ENCODE assay signal across 36 cellular contexts in genomic region chrX:34223574-34223973, GRCh38.
DNase-seq lines count a peak whose midpoint lies in the region; ATAC-seq, FAIRE-seq and TF ChIP-seq lines count a peak whose summit lies in the region.
"Had no signal": no experiment of that assay in that cellular context is flagged by ENCODE, and none has a peak within 500 bp of the region (broad histone marks: within the 10 kb centered on the region; RNA-seq: fewer than 3 reads in every experiment).

No MANE protein-coding gene starts in this region.

- H3K27ac Mint-ChIP-seq in astrocyte (ENCODE audit: unreplicated experiment), result no peak overlapping the region
- no peak overlapping the region for H3K27ac Mint-ChIP-seq in activated T-helper 1 cell treated with anti-CD3 and anti-CD28 coated beads, Interleukin-12 subunit alpha, Interleukin-12 subunit beta, Interleukin-2, Interleukin-4 antibody, amounts not matched to agents 30 ng/mL and 10 ng/mL and 1 ng/mL, durations not matched to agents 14 hours and 24 hours and 36 hours
- H3K27ac Mint-ChIP-seq: B cell; CD14-positive monocyte; CD4-positive, alpha-beta memory T cell; CD4-positive, alpha-beta T cell; CD4-positive, CD25-positive, alpha-beta regulatory T cell; CD8-positive, alpha-beta memory T cell; CD8-positive, alpha-beta T cell had no signal

- no peak overlapping the region for H3K27ac ChIP-seq in HepG2 (ENCODE audit: extremely low read length, insufficient read depth, low read length)
- no peak overlapping the region for H3K27ac ChIP-seq in right lobe of liver
- no peak overlapping the region for H3K27ac ChIP-seq in A549
- no peak overlapping the region for H3K27ac ChIP-seq in IMR-90 (ENCODE audit: insufficient read depth, low read length)
- H3K27ac ChIP-seq in astrocyte (ENCODE audit: low read depth, low read length), result no peak overlapping the region
- H3K27ac ChIP-seq in body of pancreas, result no peak overlapping the region
- H3K27ac ChIP-seq: 22Rv1; BLaER1; BLaER1 treated with 17β-estradiol and CSF1 and Interleukin-3, amounts not matched to agents 10 nM and 100 nM; C4-2B had no signal

- H3K4ac ChIP-seq in IMR-90 (ENCODE audit: low read depth, low read length), result no peak overlapping the region

- H3K4me3 ChIP-seq in HepG2 (replicated peaks in 1 of 3; ENCODE audit: insufficient read depth in 1 of 3, low read depth in 2 of 3, low read length in 3 of 3), result no peak overlapping the region
- no peak overlapping the region for H3K4me3 ChIP-seq in right lobe of liver
- H3K4me3 ChIP-seq in A549, result no peak overlapping the region
- no peak overlapping the region for H3K4me3 ChIP-seq in IMR-90 (ENCODE audit: insufficient read depth, low read depth, low read length)
- H3K4me3 ChIP-seq in astrocyte (ENCODE audit: insufficient read depth, low read depth, low read length), result no peak overlapping the region
- H3K4me3 ChIP-seq in body of pancreas, result no peak overlapping the region
- H3K4me3 ChIP-seq: BLaER1; BLaER1 treated with 17β-estradiol and CSF1 and Interleukin-3, amounts not matched to agents 10 nM and 100 nM had no signal

- H4K5ac ChIP-seq in IMR-90 (ENCODE audit: low read depth, low read length), result no peak overlapping the region

- CTCF ChIA-PET in HepG2 (lab: Yijun Ruan, JAX; ENCODE audit: low intra/inter-chr PET ratio, low total read pairs), result no interaction called here
- CTCF ChIA-PET in A549 (lab: Yijun Ruan, JAX), result no interaction called here
- CTCF ChIA-PET in IMR-90 (lab: Yijun Ruan, JAX), result no interaction called here

- H3K36me3 ChIP-seq in HepG2 (replicated peaks in 1 of 2; ENCODE audit: control insufficient read depth in 1 of 2, insufficient read depth in 2 of 2, low read length in 2 of 2) (no peaks in the 10 kb centered on the region), right lobe of liver (no peaks in the 10 kb centered on the region), IMR-90 (ENCODE audit: control insufficient read depth, insufficient read depth, low read length) (no peaks in the 10 kb centered on the region), astrocyte (ENCODE audit: insufficient read depth, low read length) (no peaks in the 10 kb centered on the region), body of pancreas (replicated peaks in 1 of 2; ENCODE audit: insufficient read depth in 1 of 2, low read depth in 2 of 2) (no peaks in the 10 kb centered on the region)
- H3K36me3 ChIP-seq: BE2C; BLaER1; BLaER1 treated with 17β-estradiol and CSF1 and Interleukin-3, amounts not matched to agents 10 nM and 100 nM had no signal

- no peak for TF ChIP-seq EP300 in HepG2 (IDR thresholded peaks at IDR 0.05; ENCODE audit: low read depth in 2 of 2, low read length in 2 of 2)
- TF ChIP-seq EP300 in HepG2 (CRISPR knock-in tag; IDR thresholded peaks at IDR 0.05; ENCODE audit: borderline replicate concordance), result no peak
- no peak for TF ChIP-seq EP300 in A549 (IDR thresholded peaks at IDR 0.05)

- BruUV-seq in HepG2 (replicated peaks; lab: Mats Ljungman, UMichigan) (no TSS peak), IMR-90 (replicated peaks; lab: Mats Ljungman, UMichigan) (no TSS peak)

- H3K9me3 Mint-ChIP-seq in astrocyte (ENCODE audit: unreplicated experiment), result no peaks in the 10 kb centered on the region
- no peaks in the 10 kb centered on the region for H3K9me3 Mint-ChIP-seq in activated T-helper 1 cell treated with anti-CD3 and anti-CD28 coated beads, Interleukin-12 subunit alpha, Interleukin-12 subunit beta, Interleukin-2, Interleukin-4 antibody, amounts not matched to agents 30 ng/mL and 10 ng/mL and 1 ng/mL, durations not matched to agents 14 hours and 24 hours and 36 hours
- H3K9me3 Mint-ChIP-seq: CD4-positive, alpha-beta T cell; CD8-positive, alpha-beta T cell had no signal

- no peak overlapping the region for H2BK20ac ChIP-seq in IMR-90 (ENCODE audit: low read depth, low read length)

- ATAC-seq in HepG2, result no peak
- no peak for ATAC-seq in right lobe of liver
- no peak for ATAC-seq in A549
- ATAC-seq in IMR-90 (ENCODE audit: low read depth), result no peak
- no peak for ATAC-seq in body of pancreas
- ATAC-seq: CD8-positive, alpha-beta T cell had no signal

- WGBS in HepG2 (ENCODE audit: low lambda C conversion rate), result 0% methylated on average over 3 of the region's 3 CpGs
- 37% methylated on average over 3 of the region's 3 CpGs for WGBS in right lobe of liver (ENCODE audit: insufficient coverage, low coverage, low lambda C conversion rate, missing lambda C conversion rate)
- 12% methylated on average over 3 of the region's 3 CpGs for WGBS in A549 (ENCODE audit: missing lambda C conversion rate)
- no CpG with 5 or more reads among the region's 3 CpGs for WGBS in IMR-90 (ENCODE audit: extremely low coverage in 2 of 2, insufficient read length in 1 of 2), 2 experiments
- 30 to 34% methylated on average over 3 of the region's 3 CpGs for WGBS in body of pancreas, 2 donors

- H3K27me3 ChIP-seq in HepG2 (ENCODE audit: control insufficient read depth in 1 of 2, insufficient read depth in 2 of 2, low read length in 2 of 2) (no peaks in the 10 kb centered on the region), right lobe of liver (no peaks in the 10 kb centered on the region), IMR-90 (ENCODE audit: control insufficient read depth, insufficient read depth, low read length) (no peaks in the 10 kb centered on the region), astrocyte (ENCODE audit: insufficient read depth, low read length) (no peaks in the 10 kb centered on the region), body of pancreas (no peaks in the 10 kb centered on the region)
- H3K27me3 ChIP-seq: BE2C had no signal

- POLR2A ChIA-PET in HepG2 (lab: Yijun Ruan, JAX) (no interaction called here), A549 (lab: Yijun Ruan, JAX) (no interaction called here), IMR-90 (lab: Charles Lee; ENCODE audit: unreplicated experiment) (no interaction called here)

- no peaks in the 10 kb centered on the region for H3K9me1 ChIP-seq in IMR-90 (ENCODE audit: insufficient read depth, low read length)

- no peak overlapping the region for H3K56ac ChIP-seq in IMR-90 (ENCODE audit: extremely low read depth, insufficient read depth, low read length)

- no peak overlapping the region for H3K14ac ChIP-seq in IMR-90 (replicated peaks; ENCODE audit: low read depth, low read length)

- H3K4me2 ChIP-seq in HepG2 (ENCODE audit: low read depth, low read length), result no peak overlapping the region
- no peak overlapping the region for H3K4me2 ChIP-seq in A549
- H3K4me2 ChIP-seq in IMR-90 (ENCODE audit: low read depth, low read length), result no peak overlapping the region
- no peak overlapping the region for H3K4me2 ChIP-seq in astrocyte (ENCODE audit: low read length)
- H3K4me2 ChIP-seq: BLaER1; BLaER1 treated with 17β-estradiol and CSF1 and Interleukin-3, amounts not matched to agents 10 nM and 100 nM had no signal

- H2BK5ac ChIP-seq in IMR-90 (ENCODE audit: low read depth, low read length, poor library complexity, severe bottlenecking), result no peak overlapping the region

- H3K9ac ChIP-seq in HepG2 (ENCODE audit: insufficient read depth, low read depth, low read length) (no peak overlapping the region), IMR-90 (ENCODE audit: low read depth, low read length) (no peak overlapping the region), astrocyte (ENCODE audit: low read length) (no peak overlapping the region)
- H3K9ac ChIP-seq: BLaER1; BLaER1 treated with 17β-estradiol and CSF1 and Interleukin-3, amounts not matched to agents 10 nM and 100 nM had no signal

- no peak for TF ChIP-seq CTCF in HepG2 (CRISPR knock-in tag; IDR thresholded peaks at IDR 0.05)
- TF ChIP-seq CTCF in right lobe of liver (IDR thresholded peaks at IDR 0.05), result no peak
- TF ChIP-seq CTCF in A549 (IDR thresholded peaks at IDR 0.05), result no peak
- no peak for TF ChIP-seq CTCF in IMR-90 (conservative IDR thresholded peaks at IDR 0.05; ENCODE audit: low read depth, low read length)
- TF ChIP-seq CTCF in astrocyte (IDR thresholded peaks at IDR 0.05; ENCODE audit: insufficient read depth, low read depth, low read length), result no peak
- TF ChIP-seq CTCF in body of pancreas (IDR thresholded peaks at IDR 0.05), result no peak

- H3K79me1 ChIP-seq in IMR-90 (ENCODE audit: low read depth in 1 of 2, low read length in 2 of 2), result no peaks in the 10 kb centered on the region

- H2BK120ac ChIP-seq in IMR-90 (ENCODE audit: low read depth, low read length), result no peak overlapping the region

- no peak overlapping the region for H2BK15ac ChIP-seq in IMR-90 (ENCODE audit: low read depth, low read length)

- H3K18ac ChIP-seq in IMR-90 (ENCODE audit: low read depth, low read length), result no peak overlapping the region

- H2AK5ac ChIP-seq in IMR-90 (ENCODE audit: low read depth, low read length), result no peak overlapping the region

- H3K79me2 ChIP-seq in HepG2 (ENCODE audit: insufficient read depth, low read length) (no peaks in the 10 kb centered on the region), astrocyte (ENCODE audit: insufficient read depth, low read length) (no peaks in the 10 kb centered on the region)

- intact Hi-C loops in HepG2 (cut with micrococcal nuclease; ENCODE audit: unreplicated experiment) (no loop called here), right lobe of liver (cut with DNase I) (no loop called here), IMR-90 (cut with micrococcal nuclease) (no loop called here), body of pancreas (cut with DNase I) (no loop called here)
- intact Hi-C loops in activated T-helper 1 cell treated with anti-CD3 and anti-CD28 coated beads, Interleukin-12 subunit alpha, Interleukin-12 subunit beta, Interleukin-2, Interleukin-4 antibody, amounts not matched to agents 30 ng/mL and 10 ng/mL and 1 ng/mL, durations not matched to agents 14 hours and 24 hours and 36 hours (cut with micrococcal nuclease), result no loop called here

- H3K4me3 Mint-ChIP-seq in astrocyte (ENCODE audit: unreplicated experiment), result no peak overlapping the region
- H3K4me3 Mint-ChIP-seq in activated T-helper 1 cell treated with anti-CD3 and anti-CD28 coated beads, Interleukin-12 subunit alpha, Interleukin-12 subunit beta, Interleukin-2, Interleukin-4 antibody, amounts not matched to agents 30 ng/mL and 10 ng/mL and 1 ng/mL, durations not matched to agents 14 hours and 24 hours and 36 hours, result no peak overlapping the region
- H3K4me3 Mint-ChIP-seq: B cell; CD14-positive monocyte; CD4-positive, alpha-beta memory T cell; CD4-positive, alpha-beta T cell; CD4-positive, CD25-positive, alpha-beta regulatory T cell; CD8-positive, alpha-beta memory T cell; CD8-positive, alpha-beta T cell had no signal

- no peaks in the 10 kb centered on the region for H3K27me3 Mint-ChIP-seq in astrocyte (ENCODE audit: low read depth, unreplicated experiment)
- no peaks in the 10 kb centered on the region for H3K27me3 Mint-ChIP-seq in activated T-helper 1 cell treated with anti-CD3 and anti-CD28 coated beads, Interleukin-12 subunit alpha, Interleukin-12 subunit beta, Interleukin-2, Interleukin-4 antibody, amounts not matched to agents 30 ng/mL and 10 ng/mL and 1 ng/mL, durations not matched to agents 14 hours and 24 hours and 36 hours (ENCODE audit: insufficient read depth)
- H3K27me3 Mint-ChIP-seq: B cell; CD4-positive, alpha-beta memory T cell; CD4-positive, alpha-beta T cell; CD4-positive, CD25-positive, alpha-beta regulatory T cell; CD8-positive, alpha-beta memory T cell had no signal

- TF ChIP-seq POLR2A in HepG2 (IDR thresholded peaks at IDR 0.05; ENCODE audit: insufficient read depth in 1 of 2, low read depth in 2 of 2, low read length in 2 of 2) (no peak), right lobe of liver (IDR thresholded peaks at IDR 0.05) (no peak), A549 (IDR thresholded peaks at IDR 0.05; ENCODE audit: low read length) (no peak), IMR-90 (IDR thresholded peaks at IDR 0.05; ENCODE audit: low read depth, low read length) (no peak), body of pancreas (IDR thresholded peaks at IDR 0.05) (no peak)

- no peak for DNase-seq in HepG2 (ENCODE audit: low spot score)
- no peak for DNase-seq in right lobe of liver
- no peak for DNase-seq in A549 (ENCODE audit: low read depth in 1 of 2, low spot score in 1 of 2)
- DNase-seq in IMR-90, result no peak
- DNase-seq in astrocyte (ENCODE audit: low read depth), result no peak
- DNase-seq in body of pancreas, result no peak
- no peak for DNase-seq in DMS114 treated with DMSO at 0.1 percent for 48 hours (lab: John Stamatoyannopoulos, UW; ENCODE audit: unreplicated experiment)
- DNase-seq in activated T-helper 1 cell treated with anti-CD3 and anti-CD28 coated beads, Interleukin-12 subunit alpha, Interleukin-12 subunit beta, Interleukin-2, Interleukin-4 antibody, amounts not matched to agents 30 ng/mL and 10 ng/mL and 1 ng/mL, durations not matched to agents 14 hours and 24 hours and 36 hours (ENCODE audit: low spot score), result no peak
- DNase-seq: 8988T; ACHN; AML-193; BE2C; C1 segment of cervical spinal cord; Caco-2; Calu3; CD4-positive, alpha-beta memory T cell; CD4-positive, alpha-beta T cell; CD4-positive, CD25-positive, alpha-beta regulatory T cell; CD8-positive, alpha-beta memory T cell; CD8-positive, alpha-beta T cell; COR-L47; DMS 273 treated with DMSO at 0.1 percent for 48 hours; DMS153; DMS53; DMS79; DMS79 treated with DMSO at 0.1 percent for 48 hours; DND-41; EL had no signal

- no peaks in the 10 kb centered on the region for H3K4me1 ChIP-seq in HepG2 (ENCODE audit: insufficient read depth, low read length)
- no peaks in the 10 kb centered on the region for H3K4me1 ChIP-seq in right lobe of liver
- no peaks in the 10 kb centered on the region for H3K4me1 ChIP-seq in A549
- no peaks in the 10 kb centered on the region for H3K4me1 ChIP-seq in IMR-90 (ENCODE audit: control insufficient read depth, insufficient read depth, low read length)
- no peaks in the 10 kb centered on the region for H3K4me1 ChIP-seq in astrocyte (ENCODE audit: insufficient read depth, low read length)
- no peaks in the 10 kb centered on the region for H3K4me1 ChIP-seq in body of pancreas
- H3K4me1 ChIP-seq: BE2C; BLaER1; BLaER1 treated with 17β-estradiol and CSF1 and Interleukin-3, amounts not matched to agents 10 nM and 100 nM; Caco-2 had no signal

- peaks cover 11% of the 10 kb centered on the region; the same call in 1 of the 2 replicates for H3K9me3 ChIP-seq in HepG2 (ENCODE audit: low read length)
- no peaks in the 10 kb centered on the region for H3K9me3 ChIP-seq in right lobe of liver
- no peaks in the 10 kb centered on the region for H3K9me3 ChIP-seq in A549
- H3K9me3 ChIP-seq in IMR-90 (ENCODE audit: control insufficient read depth, insufficient read depth, low read length), result no peaks in the 10 kb centered on the region
- H3K9me3 ChIP-seq in astrocyte (ENCODE audit: insufficient read depth, low read depth, low read length), result no peaks in the 10 kb centered on the region
- H3K9me3 ChIP-seq in body of pancreas, result no peaks in the 10 kb centered on the region
- H3K9me3 ChIP-seq: BE2C, Caco-2 had no signal

- H4K20me1 ChIP-seq in HepG2 (ENCODE audit: insufficient read depth, low read length) (no peaks in the 10 kb centered on the region), IMR-90 (ENCODE audit: insufficient read depth, low read length) (no peaks in the 10 kb centered on the region), astrocyte (ENCODE audit: insufficient read depth, low read length) (no peaks in the 10 kb centered on the region)
- H4K20me1 ChIP-seq: BLaER1; BLaER1 treated with 17β-estradiol and CSF1 and Interleukin-3, amounts not matched to agents 10 nM and 100 nM had no signal

- in situ Hi-C loops in HepG2 (cut with HindIII; ENCODE audit: extremely low pct_ligation_motif_present, low pct_unique_long_range_greater_than_20kb) (no loop called here), IMR-90 (cut with MboI; ENCODE audit: low sequenced_read_pairs) (no loop called here)

- FAIRE-seq in HepG2 (lab: Jason Lieb, UNC), result no peak
- FAIRE-seq in A549 (lab: Jason Lieb, UNC), result peak; percentile 73
- FAIRE-seq in astrocyte (lab: Jason Lieb, UNC), result peak; percentile 77
- FAIRE-seq: A204.1, D721Med had no signal

- H4K8ac ChIP-seq in IMR-90 (ENCODE audit: low read depth in 2 of 2, low read length in 2 of 2), result no peak overlapping the region

- no peaks in the 10 kb centered on the region for H3K4me1 Mint-ChIP-seq in astrocyte (ENCODE audit: low read depth, unreplicated experiment)
- no peaks in the 10 kb centered on the region for H3K4me1 Mint-ChIP-seq in activated T-helper 1 cell treated with anti-CD3 and anti-CD28 coated beads, Interleukin-12 subunit alpha, Interleukin-12 subunit beta, Interleukin-2, Interleukin-4 antibody, amounts not matched to agents 30 ng/mL and 10 ng/mL and 1 ng/mL, durations not matched to agents 14 hours and 24 hours and 36 hours (ENCODE audit: low read depth)
- H3K4me1 Mint-ChIP-seq: B cell; CD14-positive monocyte; CD4-positive, alpha-beta memory T cell; CD4-positive, CD25-positive, alpha-beta regulatory T cell; CD8-positive, alpha-beta memory T cell had no signal

- H2AFZ ChIP-seq in HepG2 (ENCODE audit: low read length) (no peak overlapping the region), IMR-90 (replicated peaks; ENCODE audit: low read length, poor library complexity) (no peak overlapping the region), astrocyte (ENCODE audit: low read depth, low read length) (no peak overlapping the region)

- TF ChIP-seq RAD21 in HepG2 (CRISPR knock-in tag; IDR thresholded peaks at IDR 0.05) (no peak), A549 (conservative IDR thresholded peaks at IDR 0.05 in 1 of 2, IDR thresholded peaks at IDR 0.05 in 1 of 2) (no peak), IMR-90 (IDR thresholded peaks at IDR 0.05; ENCODE audit: low read length) (no peak)

- no peak overlapping the region for H4K91ac ChIP-seq in IMR-90 (ENCODE audit: insufficient read depth, low read depth, low read length)

- no peak overlapping the region for H2AK9ac ChIP-seq in IMR-90 (replicated peaks; ENCODE audit: low read depth, low read length, poor library complexity)

- dilution Hi-C loops in IMR-90 (cut with HindIII; ENCODE audit: low sequenced_read_pairs, unreplicated experiment), result no loop called here

- no peaks in the 10 kb centered on the region for H3K36me3 Mint-ChIP-seq in astrocyte (ENCODE audit: low read depth, unreplicated experiment)
- H3K36me3 Mint-ChIP-seq in activated T-helper 1 cell treated with anti-CD3 and anti-CD28 coated beads, Interleukin-12 subunit alpha, Interleukin-12 subunit beta, Interleukin-2, Interleukin-4 antibody, amounts not matched to agents 30 ng/mL and 10 ng/mL and 1 ng/mL, durations not matched to agents 14 hours and 24 hours and 36 hours (ENCODE audit: low read depth), result no peaks in the 10 kb centered on the region
- H3K36me3 Mint-ChIP-seq: CD14-positive monocyte; CD4-positive, alpha-beta memory T cell; CD4-positive, CD25-positive, alpha-beta regulatory T cell; CD8-positive, alpha-beta memory T cell; CD8-positive, alpha-beta T cell had no signal

- no peak overlapping the region for H3K23ac ChIP-seq in IMR-90 (ENCODE audit: low read depth, low read length)

Comparison
In these comparisons a context has a peak if more than half of its experiments do, and no peak if none do; other contexts are left out.
1. Of the 38 proteins assayed by ChIP-seq in both HepG2 and A549: peak only in HepG2: none; only in A549: none; in both: MAFK; in neither: 37.